ENCODE assay signal across 16 cellular contexts in genomic region chr6:135586388-135586787, GRCh38.
A peak's percentile ranks its signal among the peaks of the same experiment; 100 is the strongest.
DNase-seq lines count a peak whose midpoint lies in the region; ATAC-seq and TF ChIP-seq lines count a peak whose summit lies in the region.
"Had no signal": no experiment of that assay in that cellular context is flagged by ENCODE, and none has a peak within 500 bp of the region (broad histone marks: within the 10 kb centered on the region; RNA-seq: fewer than 3 reads in every experiment).

No MANE protein-coding gene starts in this region.

- no peaks in the 10 kb centered on the region for H3K27me3 ChIP-seq in Peyer's patch
- H3K27me3 ChIP-seq: ascending aorta, foreskin keratinocyte had no signal

- TF ChIP-seq CTCF in 22Rv1 (IDR thresholded peaks at IDR 0.05) (no peak), LNCaP clone FGC (IDR thresholded peaks at IDR 0.05; ENCODE audit: control insufficient read depth, extremely low read depth, insufficient read depth) (no peak), Peyer's patch (IDR thresholded peaks at IDR 0.05) (no peak)

- ATAC-seq in GM18868 (IDR thresholded peaks at IDR 0.05; ENCODE audit: unreplicated experiment) = peak; percentile 12
- ATAC-seq in GM19467 (IDR thresholded peaks at IDR 0.05; ENCODE audit: unreplicated experiment) = no peak
- ATAC-seq: foreskin keratinocyte had no signal

- in situ Hi-C loops in G401 (cut with HindIII; ENCODE audit: low sequenced_read_pairs) = no loop called here

- DNase-seq in LNCaP clone FGC (ENCODE audit: low read depth) (peak; percentile 88), amniotic epithelial cell (ENCODE audit: low read depth) (peak; percentile 43), DMS 273 (lab: John Stamatoyannopoulos, UW; ENCODE audit: unreplicated experiment) (no peak), G401 (ENCODE audit: low spot score) (no peak), Peyer's patch (no peak)
- DNase-seq: activated gamma-delta T cell, foreskin keratinocyte, kidney glomerular epithelial cell, natural killer cell, NCI-H1694 treated with DMSO at 0.1 percent for 48 hours, NCI-H2227 treated with DMSO at 0.1 percent for 48 hours, posterior cingulate gyrus had no signal

- H3K4me3 ChIP-seq in LNCaP clone FGC (ENCODE audit: low read depth, low read length) (no peak overlapping the region), Peyer's patch (no peak overlapping the region)
- H3K4me3 ChIP-seq: ascending aorta had no signal

- H3K27ac ChIP-seq in 22Rv1 (peak overlapping the region; percentile 18; the same call in 1 of the 2 replicates), Peyer's patch (no peak overlapping the region)
- H3K27ac ChIP-seq: ascending aorta, foreskin keratinocyte had no signal

- no peaks in the 10 kb centered on the region for H3K9me3 ChIP-seq in Peyer's patch
- H3K9me3 ChIP-seq: ascending aorta had no signal

- H3K4me1 ChIP-seq in Peyer's patch = no peaks in the 10 kb centered on the region
- H3K4me1 ChIP-seq: ascending aorta, foreskin keratinocyte had no signal

- no peaks in the 10 kb centered on the region for H3K36me3 ChIP-seq in Peyer's patch
- H3K36me3 ChIP-seq: ascending aorta had no signal

- no peak for TF ChIP-seq POLR2A in Peyer's patch (IDR thresholded peaks at IDR 0.05)

Comparison
In these comparisons a context has a peak if more than half of its experiments do, and no peak if none do; other contexts are left out.
1. DNase-seq: peak in LNCaP clone FGC (single experiment) and amniotic epithelial cell (single experiment); none in DMS 273 (single experiment), G401 (single experiment) and Peyer's patch (0 of 3).